ENCODE assay signal across 23 cellular contexts in genomic region chr20:37602634-37603033, GRCh38.
"Had no signal": no experiment of that assay in that cellular context is flagged by ENCODE, and none has a peak within 500 bp of the region (broad histone marks: within the 10 kb centered on the region; RNA-seq: fewer than 3 reads in every experiment).

No MANE protein-coding gene starts in this region.

- H3K4me1 ChIP-seq: Peyer's patch, SJCRH30 had no signal

- H3K27ac ChIP-seq: PC-9, Peyer's patch, SJCRH30 had no signal

- H3K36me3 Mint-ChIP-seq: IgD-negative memory B cell, T-cell had no signal

- H3K4me1 Mint-ChIP-seq: IgD-negative memory B cell, T-cell had no signal

- H3K9me3 Mint-ChIP-seq: IgD-negative memory B cell, T-cell had no signal

- H3K4me2 ChIP-seq: PC-9 had no signal

- H3K4me3 Mint-ChIP-seq: IgD-negative memory B cell, T-cell had no signal

- ATAC-seq: Right ventricle myocardium inferior, T-cell had no signal

- H3K27me3 ChIP-seq: Peyer's patch had no signal

- H3K9me3 ChIP-seq: Peyer's patch, SJCRH30 had no signal

- H3K36me3 ChIP-seq: Peyer's patch, SJCRH30 had no signal

- H3K27ac Mint-ChIP-seq: IgD-negative memory B cell, T-cell had no signal

- H3K4me3 ChIP-seq: PC-9, Peyer's patch, SJCRH30 had no signal

- DNase-seq: KBM-7; MV-4-11; NCI-H1048; NCI-H1105; NCI-H1436 treated with DMSO at 0.1 percent for 48 hours; NCI-H1694; NCI-H1930; NCI-H2081; NCI-H2107; NCI-H2227 treated with DMSO at 0.1 percent for 48 hours; NCI-H524; NCI-H526 treated with DMSO at 0.1 percent for 48 hours; NCI-H748 treated with DMSO at 0.1 percent for 48 hours; NK-92 treated with Interleukin-12 subunit alpha and Interleukin-12 subunit beta, amount 100 ng/mL, for 24 hours; OCI-M1; PC-9; Peyer's patch; SHP77 treated with DMSO at 0.1 percent for 48 hours; SJCRH30; SW 1271; T-cell had no signal

- H2AFZ ChIP-seq: PC-9 had no signal
